In the genomic region with DNA sequence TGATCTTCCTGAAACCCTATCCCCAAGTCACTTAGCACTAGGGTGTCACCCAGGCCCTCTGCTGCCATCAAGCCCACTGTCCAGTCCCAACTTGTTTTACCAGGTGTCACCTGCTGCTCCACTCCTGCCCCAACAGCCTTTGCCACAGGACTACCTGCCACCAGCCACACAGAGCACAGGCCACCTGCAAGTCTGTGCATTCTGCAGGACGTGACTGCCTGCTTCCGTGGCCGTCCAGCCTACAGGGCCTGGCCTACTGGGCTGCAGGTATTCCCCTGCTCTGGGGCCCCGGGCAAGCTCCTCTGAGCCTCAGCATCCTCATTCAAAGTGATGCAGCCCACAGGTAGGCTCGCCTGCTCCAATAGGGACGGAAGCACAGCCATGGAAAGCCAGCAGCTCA, we compare ENCODE assay signal across 27 cellular contexts. TPM values are rescaled to one million over a fixed set of nuclear protein-coding genes. Genes with fewer than 3 reads are reported as not detected.
"Had no signal": no experiment of that assay in that cellular context is flagged by ENCODE, and none has a peak within 500 bp of the region (broad histone marks: within the 10 kb centered on the region; RNA-seq: fewer than 3 reads in every experiment).

No MANE protein-coding gene starts in this region.

- H3K4me3 ChIP-seq: adrenal gland, ascending aorta, left ventricle myocardium inferior, sigmoid colon, testis, vagina had no signal

- H3K27ac ChIP-seq: adrenal gland, ascending aorta, brain microvascular endothelial cell, left ventricle myocardium inferior, sigmoid colon, testis, vagina had no signal

- H3K27ac Mint-ChIP-seq: activated CD4-positive, alpha-beta memory T cell treated with anti-CD3 and anti-CD28 coated beads for 36 hours; activated naive CD4-positive, alpha-beta T cell treated with anti-CD3 and anti-CD28 coated beads, Interleukin-2, amount 50 U/mL, for 24 hours had no signal

- DNase-seq: activated CD4-positive, alpha-beta memory T cell treated with anti-CD3 and anti-CD28 coated beads for 36 hours; activated CD4-positive, alpha-beta T cell treated with anti-CD3 and anti-CD28 coated beads for 48 hours; activated CD4-positive, CD25-positive, alpha-beta regulatory T cell; activated gamma-delta T cell; adrenal gland; brain microvascular endothelial cell; central memory CD4-positive, alpha-beta T cell; effector memory CD4-positive, alpha-beta T cell; hypothalamus; left ventricle myocardium inferior; naive thymus-derived CD8-positive, alpha-beta T cell; occipital lobe; sigmoid colon; stimulated activated CD4-positive, alpha-beta T cell treated with anti-CD3 and anti-CD28 coated beads, Interleukin-2, amount 100 ng/mL, for 48 hours; stimulated activated CD8-positive, alpha-beta memory T cell treated with anti-CD3 and anti-CD28 coated beads, Interleukin-4, amount 100 ng/mL, for 48 hours; stimulated activated naive CD4-positive, alpha-beta T cell; SW 1271; T-helper 9 cell; testis had no signal

- H3K4me3 Mint-ChIP-seq: activated CD4-positive, alpha-beta memory T cell treated with anti-CD3 and anti-CD28 coated beads for 36 hours; activated naive CD4-positive, alpha-beta T cell treated with anti-CD3 and anti-CD28 coated beads, Interleukin-2, amount 50 U/mL, for 24 hours had no signal

- H3K9me3 ChIP-seq: adrenal gland, ascending aorta, left ventricle myocardium inferior, sigmoid colon, testis, vagina had no signal

- H3K9me3 Mint-ChIP-seq: activated CD4-positive, alpha-beta memory T cell treated with anti-CD3 and anti-CD28 coated beads for 36 hours; activated naive CD4-positive, alpha-beta T cell treated with anti-CD3 and anti-CD28 coated beads, Interleukin-2, amount 50 U/mL, for 24 hours; naive thymus-derived CD8-positive, alpha-beta T cell had no signal

- H3K27me3 Mint-ChIP-seq: activated CD4-positive, alpha-beta memory T cell treated with anti-CD3 and anti-CD28 coated beads for 36 hours; activated naive CD4-positive, alpha-beta T cell treated with anti-CD3 and anti-CD28 coated beads, Interleukin-2, amount 50 U/mL, for 24 hours; naive thymus-derived CD8-positive, alpha-beta T cell had no signal

- FAIRE-seq: endothelial cell of umbilical vein, frontal cortex had no signal

- H3K36me3 ChIP-seq: adrenal gland, brain microvascular endothelial cell, left ventricle myocardium inferior, sigmoid colon, vagina had no signal

- H3K27me3 ChIP-seq: adrenal gland, ascending aorta, brain microvascular endothelial cell, sigmoid colon, testis, vagina had no signal

RNA-seq across cellular contexts. Expression of a gene that starts 5.0 kb away (rescaled TPM):
- total RNA-seq: activated CD4-positive, alpha-beta memory T cell treated with anti-CD3 and anti-CD28 coated beads for 36 hours; ascending aorta; dermis microvascular lymphatic vessel endothelial cell; endothelial cell of umbilical vein; frontal cortex; lung microvascular endothelial cell; naive thymus-derived CD8-positive, alpha-beta T cell; occipital lobe; renal cortical epithelial cell; sigmoid colon; vagina had no signal
- polyA plus RNA-seq: endothelial cell of umbilical vein had no signal

RNA-seq across cellular contexts. Expression of a gene that starts 25.9 kb away (rescaled TPM):
- total RNA-seq: activated CD4-positive, alpha-beta memory T cell treated with anti-CD3 and anti-CD28 coated beads for 36 hours; ascending aorta; dermis microvascular lymphatic vessel endothelial cell; endothelial cell of umbilical vein; frontal cortex; left ventricle myocardium inferior; lung microvascular endothelial cell; naive thymus-derived CD8-positive, alpha-beta T cell; occipital lobe; renal cortical epithelial cell; vagina had no signal
- polyA plus RNA-seq: endothelial cell of umbilical vein; naive thymus-derived CD8-positive, alpha-beta T cell had no signal
